9 cellular contexts compared by ENCODE assay signal in the genomic region with DNA sequence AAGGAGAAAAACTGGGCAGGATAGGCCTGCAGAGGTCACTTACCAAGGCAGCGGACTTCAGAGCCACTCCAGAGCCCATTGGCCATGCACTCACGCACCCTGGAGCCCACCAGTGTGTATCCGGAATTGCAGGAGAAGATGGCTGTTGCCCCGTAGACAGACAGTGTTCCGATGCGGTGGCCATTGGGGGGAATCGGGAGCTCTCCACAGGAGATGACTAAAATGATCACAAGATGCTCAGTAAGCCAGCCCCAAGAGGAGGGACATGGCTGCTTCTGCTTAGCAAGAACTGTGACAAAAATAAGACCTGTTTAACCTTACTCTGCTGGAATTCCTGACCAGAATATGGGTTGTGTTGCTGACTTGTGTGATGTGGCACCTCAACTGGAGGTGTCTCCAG.
"Had no signal": no experiment of that assay in that cellular context is flagged by ENCODE, and none has a peak within 500 bp of the region (broad histone marks: within the 10 kb centered on the region; RNA-seq: fewer than 3 reads in every experiment).

No MANE protein-coding gene starts in this region.

- H3K27ac Mint-ChIP-seq: GM23338, H9, HFFc6 had no signal

- H3K27ac ChIP-seq: GM23248 had no signal

- H3K4me1 ChIP-seq: HAP-1 had no signal

- H3K9me3 ChIP-seq: HAP-1 had no signal

- H3K4me2 ChIP-seq: GM23338 had no signal

- H3K36me3 ChIP-seq: HAP-1 had no signal

- H3K4me3 Mint-ChIP-seq: GM23338, H9, HFFc6 had no signal

- H3K4me3 ChIP-seq: GM23248, GM23338, HAP-1 had no signal

- H3K9me3 Mint-ChIP-seq: GM23338, H9, HFFc6 had no signal

- ATAC-seq: GM23338, HCT116 had no signal

- DNase-seq: GM23248, GOT3, H7, H9, HCEC 1CT, HFFc6 had no signal

- H3K4me1 Mint-ChIP-seq: GM23338, H9 had no signal

- H2AFZ ChIP-seq: GM23248, GM23338 had no signal

- H3K9ac ChIP-seq: GM23248 had no signal
